23 cellular contexts compared by ENCODE assay signal in the genomic region with DNA sequence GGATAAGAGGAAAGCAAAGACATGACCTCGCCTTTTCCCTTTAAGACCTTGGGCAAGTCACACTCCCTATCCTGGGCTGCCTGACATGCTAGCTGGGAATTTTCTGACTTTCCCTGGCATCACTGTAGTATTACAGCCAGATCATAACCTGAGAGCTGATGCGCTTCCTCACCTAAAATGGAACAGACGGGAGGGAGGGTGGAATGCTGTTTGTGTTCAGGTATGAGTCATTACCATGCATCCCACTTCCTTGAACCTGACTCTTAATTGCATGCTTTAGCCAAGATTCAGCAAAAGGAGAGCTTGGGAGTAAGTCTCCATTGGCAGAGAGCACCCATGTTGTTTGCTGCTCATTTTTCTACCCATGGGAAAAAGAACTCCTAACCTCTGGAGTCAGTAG.
A peak's percentile ranks its signal among the peaks of the same experiment; 100 is the strongest.
DNase-seq lines count a peak whose midpoint lies in the region; ATAC-seq, FAIRE-seq and TF ChIP-seq lines count a peak whose summit lies in the region.
"Had no signal": no experiment of that assay in that cellular context is flagged by ENCODE, and none has a peak within 500 bp of the region (broad histone marks: within the 10 kb centered on the region; RNA-seq: fewer than 3 reads in every experiment).

No MANE protein-coding gene starts in this region.

- no peak overlapping the region for H3K4me3 Mint-ChIP-seq in activated CD8-positive, alpha-beta memory T cell treated with anti-CD3 and anti-CD28 coated beads, Interleukin-2, amount 10 ng/mL, durations not matched to agents 7 days and 5 days
- H3K4me3 Mint-ChIP-seq: activated CD4-positive, alpha-beta T cell treated with anti-CD3 and anti-CD28 coated beads, Interleukin-2, amount 10 ng/mL, durations not matched to agents 7 days and 5 days; activated naive CD4-positive, alpha-beta T cell treated with anti-CD3 and anti-CD28 coated beads for 36 hours; brain had no signal

- peaks cover 31% of the 10 kb centered on the region for H3K4me1 Mint-ChIP-seq in activated CD8-positive, alpha-beta memory T cell treated with anti-CD3 and anti-CD28 coated beads, Interleukin-2, amount 10 ng/mL, durations not matched to agents 7 days and 5 days
- H3K4me1 Mint-ChIP-seq: brain had no signal

- no peak for FAIRE-seq in small intestine (lab: Jason Lieb, UNC)
- FAIRE-seq: GM19239, kidney had no signal

- DNase-seq in activated CD8-positive, alpha-beta memory T cell treated with anti-CD3 and anti-CD28 coated beads, Interleukin-2, amount 10 ng/mL, durations not matched to agents 7 days and 5 days = peak; percentile 32
- DNase-seq in activated CD8-positive, alpha-beta memory T cell treated with anti-CD3 and anti-CD28 coated beads for 24 hours = no peak
- DNase-seq in RWPE1 (ENCODE audit: low spot score) (peak; percentile 12), fibroblast of mammary gland (ENCODE audit: low read depth) (peak; percentile 8), small intestine (peak; percentile 21)
- DNase-seq in activated effector memory CD4-positive, alpha-beta T cell treated with anti-CD3 and anti-CD28 coated beads, Interleukin-2, amount 50 U/mL, for 16 hours = no peak
- DNase-seq: activated CD4-positive, alpha-beta T cell treated with anti-CD3 and anti-CD28 coated beads, Interleukin-2, amount 10 ng/mL, durations not matched to agents 7 days and 5 days; activated naive CD4-positive, alpha-beta T cell treated with anti-CD3 and anti-CD28 coated beads for 36 hours; DMS79 treated with DMSO at 0.1 percent for 48 hours; kidney; NCI-H1105 treated with DMSO at 0.1 percent for 48 hours; NCI-H82; Peyer's patch; right cardiac atrium; stimulated activated CD4-positive, alpha-beta T cell treated with anti-CD3 and anti-CD28 coated beads, Interleukin-1b, Interleukin-23, amount 100 ng/mL, for 48 hours; stimulated activated naive CD8-positive, alpha-beta T cell treated with anti-CD3 and anti-CD28 coated beads, Interleukin-15, amount 100 ng/mL, for 72 hours; upper lobe of right lung had no signal

- no peak for ATAC-seq in activated CD8-positive, alpha-beta memory T cell treated with anti-CD3 and anti-CD28 coated beads, Interleukin-2, amount 10 ng/mL, durations not matched to agents 7 days and 5 days
- no peak for ATAC-seq in HG03354 (IDR thresholded peaks at IDR 0.05; ENCODE audit: poor library complexity, severe bottlenecking, unreplicated experiment)
- ATAC-seq in GM19452 (IDR thresholded peaks at IDR 0.05; ENCODE audit: unreplicated experiment) = no peak
- ATAC-seq: right cardiac atrium; stimulated activated naive CD8-positive, alpha-beta T cell treated with anti-CD3 and anti-CD28 coated beads, Interleukin-15, amount 100 ng/mL, for 72 hours; upper lobe of right lung had no signal

- TF ChIP-seq CTCF in RWPE1 (conservative IDR thresholded peaks at IDR 0.05; ENCODE audit: low read depth) = no peak
- no peak for TF ChIP-seq CTCF in fibroblast of mammary gland (conservative IDR thresholded peaks at IDR 0.05; ENCODE audit: control insufficient read depth, insufficient read depth, low read depth, low read length)

- H3K27me3 Mint-ChIP-seq in activated CD8-positive, alpha-beta memory T cell treated with anti-CD3 and anti-CD28 coated beads, Interleukin-2, amount 10 ng/mL, durations not matched to agents 7 days and 5 days = peaks cover 16% of the 10 kb centered on the region

- H3K9me3 Mint-ChIP-seq in activated CD8-positive, alpha-beta memory T cell treated with anti-CD3 and anti-CD28 coated beads, Interleukin-2, amount 10 ng/mL, durations not matched to agents 7 days and 5 days (ENCODE audit: low read depth) = peaks cover 3% of the 10 kb centered on the region
- H3K9me3 Mint-ChIP-seq: activated CD4-positive, alpha-beta T cell treated with anti-CD3 and anti-CD28 coated beads, Interleukin-2, amount 10 ng/mL, durations not matched to agents 7 days and 5 days; activated naive CD4-positive, alpha-beta T cell treated with anti-CD3 and anti-CD28 coated beads for 36 hours; stimulated activated naive CD8-positive, alpha-beta T cell treated with anti-CD3 and anti-CD28 coated beads, Interleukin-15, amount 100 ng/mL, for 72 hours had no signal

- H3K36me3 ChIP-seq in small intestine (ENCODE audit: control insufficient read depth in 2 of 2, insufficient read depth in 2 of 2, low read length in 2 of 2) = no peaks in the 10 kb centered on the region
- H3K36me3 ChIP-seq: Peyer's patch, upper lobe of right lung had no signal

- H3K36me3 Mint-ChIP-seq in activated CD8-positive, alpha-beta memory T cell treated with anti-CD3 and anti-CD28 coated beads, Interleukin-2, amount 10 ng/mL, durations not matched to agents 7 days and 5 days = peaks cover 6% of the 10 kb centered on the region
- H3K36me3 Mint-ChIP-seq: brain had no signal

- H3K9me3 ChIP-seq in small intestine (ENCODE audit: control insufficient read depth, low read depth) = no peaks in the 10 kb centered on the region
- H3K9me3 ChIP-seq: Peyer's patch, upper lobe of right lung had no signal

- WGBS in small intestine, 3 donors = 47 to 70% (median 67%) methylated on average over 3 of the region's 3 CpGs

- H3K4me3 ChIP-seq in fibroblast of mammary gland (ENCODE audit: control insufficient read depth, low read depth, low read length) (no peak overlapping the region), small intestine (ENCODE audit: low read depth in 1 of 2, low read length in 2 of 2) (no peak overlapping the region)
- H3K4me3 ChIP-seq: Peyer's patch, upper lobe of right lung had no signal

- H3K27ac Mint-ChIP-seq in activated CD8-positive, alpha-beta memory T cell treated with anti-CD3 and anti-CD28 coated beads, Interleukin-2, amount 10 ng/mL, durations not matched to agents 7 days and 5 days = no peak overlapping the region
- H3K27ac Mint-ChIP-seq: activated CD4-positive, alpha-beta T cell treated with anti-CD3 and anti-CD28 coated beads, Interleukin-2, amount 10 ng/mL, durations not matched to agents 7 days and 5 days; activated naive CD4-positive, alpha-beta T cell treated with anti-CD3 and anti-CD28 coated beads for 36 hours; brain; stimulated activated naive CD8-positive, alpha-beta T cell treated with anti-CD3 and anti-CD28 coated beads, Interleukin-15, amount 100 ng/mL, for 72 hours had no signal

- H3K27ac ChIP-seq in RWPE1 (no peak overlapping the region), small intestine (ENCODE audit: low read depth in 1 of 2, low read length in 1 of 2) (no peak overlapping the region)
- H3K27ac ChIP-seq: 22Rv1, C4-2B, Peyer's patch, upper lobe of right lung had no signal

- POLR2A ChIA-PET in RWPE1 (lab: Yijun Ruan, JAX; ENCODE audit: low non-redundant PET) = no interaction called here

- peaks cover 0 to 3% of the 10 kb centered on the region in 2 donors for H3K4me1 ChIP-seq in small intestine (ENCODE audit: control insufficient read depth in 2 of 2, insufficient read depth in 1 of 2, low read depth in 1 of 2, low read length in 1 of 2)
- H3K4me1 ChIP-seq: Peyer's patch, upper lobe of right lung had no signal

- CTCF ChIA-PET in activated CD8-positive, alpha-beta memory T cell treated with anti-CD3 and anti-CD28 coated beads, Interleukin-2, amount 10 ng/mL, durations not matched to agents 7 days and 5 days (lab: Charles Lee) = interaction anchor here (7.6 kb wide), 1 partner anchor 220 kb away, joined by 43 read pairs; no protein-coding TSS in a partner anchor
- CTCF ChIA-PET in RWPE1 (lab: Yijun Ruan, JAX) = no interaction called here

- H3K27me3 ChIP-seq in small intestine (ENCODE audit: control insufficient read depth in 2 of 2, insufficient read depth in 2 of 2, low read length in 2 of 2) = peaks cover 0 to 2% of the 10 kb centered on the region in 2 donors
- H3K27me3 ChIP-seq: Peyer's patch, upper lobe of right lung had no signal

Comparison
In these comparisons a context has a peak if more than half of its experiments do, and no peak if none do; other contexts are left out.
1. DNase-seq: peak in activated CD8-positive, alpha-beta memory T cell treated with anti-CD3 and anti-CD28 coated beads, Interleukin-2, amount 10 ng/mL, durations not matched to agents 7 days and 5 days (single experiment), RWPE1 (single experiment), fibroblast of mammary gland (single experiment) and small intestine (single experiment); none in activated CD8-positive, alpha-beta memory T cell treated with anti-CD3 and anti-CD28 coated beads for 24 hours (single experiment) and activated effector memory CD4-positive, alpha-beta T cell treated with anti-CD3 and anti-CD28 coated beads, Interleukin-2, amount 50 U/mL, for 16 hours (single experiment).